In genomic region chr19:18397242-18398202, GRCh38 we compare ENCODE assay signal across 9 cellular contexts. TPM values are rescaled to one million over a fixed set of nuclear protein-coding genes. Genes with fewer than 3 reads are reported as not detected.
A peak's percentile ranks its signal among the peaks of the same experiment; 100 is the strongest.
DNase-seq lines count a peak whose midpoint lies in the region; ATAC-seq and TF ChIP-seq lines count a peak whose summit lies in the region.
"Had no signal": no experiment of that assay in that cellular context is flagged by ENCODE, and none has a peak within 500 bp of the region (broad histone marks: within the 10 kb centered on the region; RNA-seq: fewer than 3 reads in every experiment).

LRRC25 (minus strand) TSS chr19:18397622; CDS start chr19:18396963, 659 bp downstream.

- POLR2A ChIA-PET in RWPE1 (lab: Yijun Ruan, JAX; ENCODE audit: low non-redundant PET), result no interaction called here

- H3K27ac ChIP-seq in RWPE1, result peak within 1 kb of the TSS; percentile 64
- no peak within 1 kb of the TSS for H3K27ac ChIP-seq in hepatocyte
- H3K27ac ChIP-seq in skeletal muscle tissue (ENCODE audit: low read depth, low read length), result peak within 1 kb of the TSS; percentile 30

- no peaks in the 10 kb centered on the region for H4K20me1 ChIP-seq in hepatocyte (ENCODE audit: insufficient read depth, poor library complexity, severe bottlenecking)

- no peak for TF ChIP-seq CTCF in RWPE1 (conservative IDR thresholded peaks at IDR 0.05; ENCODE audit: low read depth)
- no peak for TF ChIP-seq CTCF in hepatocyte (IDR thresholded peaks at IDR 0.05; ENCODE audit: poor library complexity)

- no peak within 1 kb of the TSS for H3K4me3 Mint-ChIP-seq in activated T-helper 17 cell treated with anti-CD3 and anti-CD28 coated beads, Interleukin-2, amount 50 U/mL, for 72 hours

- peak within 1 kb of the TSS in 2 of 3 donors; percentile 51 to 83 for H3K9ac ChIP-seq in skeletal muscle tissue (ENCODE audit: low read depth in 1 of 3, low read length in 3 of 3)

- H3K4me3 ChIP-seq in hepatocyte, result no peak within 1 kb of the TSS
- H3K4me3 ChIP-seq in skeletal muscle tissue (ENCODE audit: low read length in 3 of 3), result peak within 1 kb of the TSS; percentile 48 to 77 (median 68)

- H3K9me2 ChIP-seq in hepatocyte (replicated peaks; ENCODE audit: insufficient read depth), result no peaks in the 10 kb centered on the region

- no peaks in the 10 kb centered on the region for H3K9me3 Mint-ChIP-seq in activated T-helper 17 cell treated with anti-CD3 and anti-CD28 coated beads, Interleukin-2, amount 50 U/mL, for 72 hours

- no peaks in the 10 kb centered on the region for H3K79me2 ChIP-seq in hepatocyte

- 59% methylated on average over 32 of the region's 33 CpGs for WGBS in hepatocyte (ENCODE audit: low lambda C conversion rate, missing lambda C conversion rate)

- H3K27me3 ChIP-seq in hepatocyte (no peaks in the 10 kb centered on the region), skeletal muscle tissue (ENCODE audit: control insufficient read depth in 3 of 3, insufficient read depth in 3 of 3, low read length in 3 of 3) (peaks cover 0 to 8% (median 2%) of the 10 kb centered on the region in 3 donors)

- H3K36me3 ChIP-seq in hepatocyte (replicated peaks; ENCODE audit: insufficient read depth, low read depth) (no peaks in the 10 kb centered on the region), skeletal muscle tissue (ENCODE audit: control insufficient read depth in 3 of 3, insufficient read depth in 3 of 3, low read length in 3 of 3) (peaks cover 0 to 2% (median 0%) of the 10 kb centered on the region in 3 donors)

- CTCF ChIA-PET in RWPE1 (lab: Yijun Ruan, JAX), result no interaction called here

- no peak for ATAC-seq in GM21390 (IDR thresholded peaks at IDR 0.05; ENCODE audit: unreplicated experiment)
- ATAC-seq in activated T-helper 17 cell treated with anti-CD3 and anti-CD28 coated beads, Interleukin-2, amount 50 U/mL, for 72 hours (replicated peaks), result no peak
- ATAC-seq in GM19467 (IDR thresholded peaks at IDR 0.05; ENCODE audit: unreplicated experiment), result no peak

- H3K4me1 ChIP-seq in hepatocyte (ENCODE audit: insufficient read depth) (peaks cover 9% of the 10 kb centered on the region), skeletal muscle tissue (ENCODE audit: control insufficient read depth in 3 of 3, insufficient read depth in 3 of 3, low read length in 3 of 3) (peaks cover 11 to 17% (median 16%) of the 10 kb centered on the region in 3 donors)

- peak; percentile 51 for DNase-seq in GM19240 (ENCODE audit: insufficient read length, low spot score)
- DNase-seq in RWPE1 (ENCODE audit: low spot score), result no peak
- DNase-seq in hepatocyte (ENCODE audit: low spot score), result no peak
- DNase-seq in NCI-H748 treated with DMSO at 0.1 percent for 48 hours (lab: John Stamatoyannopoulos, UW), result no peak
- DNase-seq: activated CD4-positive, alpha-beta T cell treated with anti-CD3 and anti-CD28 coated beads for 4 hours had no signal

- peak within 1 kb of the TSS; percentile 65 for H3K4me2 ChIP-seq in hepatocyte

- peaks cover 4% of the 10 kb centered on the region for H3K4me1 Mint-ChIP-seq in activated T-helper 17 cell treated with anti-CD3 and anti-CD28 coated beads, Interleukin-2, amount 50 U/mL, for 72 hours

- no peaks in the 10 kb centered on the region for H3K9me3 ChIP-seq in hepatocyte (ENCODE audit: low read depth)
- no peaks in the 10 kb centered on the region for H3K9me3 ChIP-seq in skeletal muscle tissue (ENCODE audit: control insufficient read depth in 3 of 3, low read length in 3 of 3)

- no peaks in the 10 kb centered on the region for H3K36me3 Mint-ChIP-seq in activated T-helper 17 cell treated with anti-CD3 and anti-CD28 coated beads, Interleukin-2, amount 50 U/mL, for 72 hours (ENCODE audit: low read depth)

- peaks cover 16% of the 10 kb centered on the region for H3K27me3 Mint-ChIP-seq in activated T-helper 17 cell treated with anti-CD3 and anti-CD28 coated beads, Interleukin-2, amount 50 U/mL, for 72 hours

- no peak within 1 kb of the TSS for H2AFZ ChIP-seq in hepatocyte

- H3K27ac Mint-ChIP-seq in activated T-helper 17 cell treated with anti-CD3 and anti-CD28 coated beads, Interleukin-2, amount 50 U/mL, for 72 hours, result no peak within 1 kb of the TSS

RNA-seq across cellular contexts. Expression of gene LRRC25, which starts in this region (rescaled TPM):
- total RNA-seq in hepatocyte (0.16 TPM in 1 of 2 replicates, not detected in the other), skeletal muscle tissue (2.1 TPM)
- polyA plus RNA-seq in hepatocyte, result 0.36 and 1.5 TPM in 2 replicates
- not detected for total RNA-seq in activated T-helper 17 cell treated with anti-CD3 and anti-CD28 coated beads, Interleukin-2, amount 50 U/mL, for 72 hours
